In the genomic region with DNA sequence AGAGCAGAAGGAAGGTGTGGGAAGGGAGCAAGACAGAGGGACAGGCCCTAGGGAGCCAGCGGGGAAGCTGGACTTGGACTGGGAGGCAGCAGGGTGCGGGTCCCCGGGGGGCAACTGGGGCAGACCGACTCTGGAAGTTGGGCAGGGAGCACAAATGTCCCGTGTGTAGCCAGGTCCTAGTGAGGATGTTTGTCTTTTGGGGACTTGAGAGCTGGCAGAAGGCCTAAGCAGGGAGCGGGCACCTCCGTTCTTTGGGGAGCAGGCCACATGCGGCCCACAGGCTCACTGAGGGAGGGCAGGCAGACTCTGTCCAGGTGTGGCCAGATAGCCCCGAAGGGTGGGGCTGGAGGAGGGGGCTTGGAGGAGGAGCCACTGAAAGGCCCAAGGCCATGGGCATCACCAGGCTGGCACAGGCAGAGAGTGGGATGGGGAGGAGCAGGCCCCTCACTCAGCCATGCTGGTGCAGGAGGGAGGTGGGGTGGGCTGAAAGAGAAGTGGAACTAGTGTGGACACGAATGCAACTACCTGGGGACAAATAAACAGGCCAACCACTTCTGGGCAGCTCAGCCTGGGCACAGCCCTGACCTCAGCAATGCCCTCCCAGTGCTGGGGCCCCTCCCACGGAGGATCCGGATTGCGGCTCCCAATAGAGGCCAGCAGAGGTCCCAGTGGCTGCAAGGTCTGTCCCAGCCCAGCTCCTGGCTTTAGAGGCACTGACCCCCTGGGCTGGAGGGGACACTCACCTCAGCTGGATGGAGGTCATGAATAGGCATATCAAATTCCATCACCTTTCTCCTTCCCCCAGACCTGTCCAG, we compare ENCODE assay signal across 8 cellular contexts. TPM values are rescaled to one million over a fixed set of nuclear protein-coding genes. Genes with fewer than 3 reads are reported as not detected.
DNase-seq lines count a peak whose midpoint lies in the region; TF ChIP-seq lines count a peak whose summit lies in the region.

No MANE protein-coding gene starts in this region.

- H3K27me3 ChIP-seq in BLaER1 treated with 17β-estradiol and CSF1 and Interleukin-3, amounts not matched to agents 10 nM and 100 nM: peaks cover 57 to 66% (median 64%) of the 10 kb centered on the region in 11 experiments
- H3K27me3 ChIP-seq in SJSA1 (replicated peaks): no peaks in the 10 kb centered on the region
- H3K27me3 ChIP-seq in cardiac muscle cell: peaks cover 4% of the 10 kb centered on the region

- DNase-seq in SJSA1 (ENCODE audit: low read depth in 1 of 2, low spot score in 2 of 2) (peak in 1 of 2 experiments; percentile 39), cardiac muscle cell (ENCODE audit: low read depth in 1 of 2, low spot score in 1 of 2) (peak in 1 of 2 donors; percentile 43), posterior vena cava (ENCODE audit: low spot score) (peak; percentile 82), HT-29 (ENCODE audit: low spot score) (no peak), inferior parietal cortex (ENCODE audit: extremely low spot score) (no peak), C1 segment of cervical spinal cord (lab: John Stamatoyannopoulos, UW) (no peak)
- no peak for DNase-seq in activated naive CD4-positive, alpha-beta T cell (lab: John Stamatoyannopoulos, UW)

- H3K4me2 ChIP-seq in BLaER1 treated with 17β-estradiol and CSF1 and Interleukin-3, amounts not matched to agents 10 nM and 100 nM: peak overlapping the region in 6 of 11 experiments; percentile 67 to 96 (median 87); a peak in 5 of 22 replicates

- H3K4me3 ChIP-seq in BLaER1 treated with 17β-estradiol and CSF1 and Interleukin-3, amounts not matched to agents 10 nM and 100 nM: no peak overlapping the region; a peak in 1 of 20 replicates
- peak overlapping the region; percentile 88 for H3K4me3 ChIP-seq in SJSA1
- peak overlapping the region; percentile 59 for H3K4me3 ChIP-seq in cardiac muscle cell

- peaks cover 23 to 38% (median 28%) of the 10 kb centered on the region in 10 experiments for H3K4me1 ChIP-seq in BLaER1 treated with 17β-estradiol and CSF1 and Interleukin-3, amounts not matched to agents 10 nM and 100 nM
- H3K4me1 ChIP-seq in SJSA1 (replicated peaks) (peaks cover 33% of the 10 kb centered on the region), cardiac muscle cell (ENCODE audit: low read depth) (peaks cover 6% of the 10 kb centered on the region)

- no peaks in the 10 kb centered on the region for H3K9me3 ChIP-seq in BLaER1 treated with 17β-estradiol and CSF1 and Interleukin-3, amounts not matched to agents 10 nM and 100 nM (replicated peaks in 1 of 11)
- H3K9me3 ChIP-seq in SJSA1 (replicated peaks) (0 out of 2 replicates have a peak, but pooled peaks cover 3% of the 10 kb centered on the region), cardiac muscle cell (ENCODE audit: low read depth) (no peaks in the 10 kb centered on the region)

- no peak overlapping the region for H3K9ac ChIP-seq in BLaER1 treated with 17β-estradiol and CSF1 and Interleukin-3, amounts not matched to agents 10 nM and 100 nM

- no peak overlapping the region for H3K27ac ChIP-seq in BLaER1 treated with 17β-estradiol and CSF1 and Interleukin-3, amounts not matched to agents 10 nM and 100 nM
- no peak overlapping the region for H3K27ac ChIP-seq in SJSA1
- H3K27ac ChIP-seq in cardiac muscle cell: no peak overlapping the region

- H4K20me1 ChIP-seq in BLaER1 treated with 17β-estradiol and CSF1 and Interleukin-3, amounts not matched to agents 10 nM and 100 nM: peaks cover 40 to 89% (median 65%) of the 10 kb centered on the region in 11 experiments; a peak in 19 of 22 replicates

- H3K36me3 ChIP-seq in BLaER1 treated with 17β-estradiol and CSF1 and Interleukin-3, amounts not matched to agents 10 nM and 100 nM: peaks cover 9 to 23% (median 15%) of the 10 kb centered on the region in 11 experiments; a peak in 20 of 22 replicates
- peaks cover 52% of the 10 kb centered on the region for H3K36me3 ChIP-seq in SJSA1
- H3K36me3 ChIP-seq in cardiac muscle cell: peaks cover 3% of the 10 kb centered on the region

- peak; percentile 28 for TF ChIP-seq CTCF in cardiac muscle cell (IDR thresholded peaks at IDR 0.05; ENCODE audit: low read depth, low read length)

- intact Hi-C loops in posterior vena cava (cut with DNase I): no loop called here

RNA-seq across cellular contexts. Expression of a gene that starts 1.3 kb away (rescaled TPM):
- 50.5 and 56.5 TPM in 2 replicates for total RNA-seq in SJSA1 (2014; rRNA removed; shearing (Covaris generic))
- total RNA-seq in cardiac muscle cell: 42.0 and 66.1 TPM in 2 replicates
- polyA plus RNA-seq in cardiac muscle cell: 38.0 and 67.4 TPM in 2 replicates
- 10 to 100 TPM; 18.6 to 26.7 TPM for total RNA-seq in posterior vena cava
- total RNA-seq in HT-29 (2014; rRNA removed; shearing (Covaris generic)): 0.18 and 0.39 TPM in 2 replicates

RNA-seq across cellular contexts. Expression of a gene that starts 44.9 kb away (rescaled TPM):
- total RNA-seq in SJSA1 (2014; rRNA removed; shearing (Covaris generic)): 9.9 and 11.5 TPM in 2 replicates
- total RNA-seq in cardiac muscle cell (35.6 and 90.9 TPM in 2 replicates), posterior vena cava (1 to 10 TPM; 5.9 to 6.9 TPM)
- 24.4 and 30.1 TPM in 2 replicates for polyA plus RNA-seq in cardiac muscle cell
- total RNA-seq in HT-29 (2014; rRNA removed; shearing (Covaris generic)): 18.6 and 22.2 TPM in 2 replicates

RNA-seq across cellular contexts. Expression of a gene that starts 56.7 kb away (rescaled TPM):
- total RNA-seq in SJSA1 (2014; rRNA removed; shearing (Covaris generic)): 13.0 and 24.2 TPM in 2 replicates
- total RNA-seq in cardiac muscle cell: 53.3 and 55.0 TPM in 2 replicates
- 31.9 and 33.8 TPM in 2 replicates for polyA plus RNA-seq in cardiac muscle cell
- 10 to 100 TPM; 16.3 to 20.0 TPM for total RNA-seq in posterior vena cava
- 12.8 and 15.7 TPM in 2 replicates for total RNA-seq in HT-29 (2014; rRNA removed; shearing (Covaris generic))

Comparison
In these comparisons a context has a peak if more than half of its experiments do, and no peak if none do; other contexts are left out.
1. H3K4me3 ChIP-seq: peak in SJSA1 (single experiment) and cardiac muscle cell (single experiment); none in BLaER1 treated with 17β-estradiol and CSF1 and Interleukin-3, amounts not matched to agents 10 nM and 100 nM (0 of 10).
2. RNA of a gene that starts 1.3 kb away (total RNA-seq): 42.0 to 66.1 TPM in cardiac muscle cell, 50.5 to 56.5 TPM in SJSA1 and 18.6 to 26.7 TPM in posterior vena cava; 0.18 to 0.39 TPM in HT-29; every median in the first group is over 10 times any median in the second.